17 cellular contexts compared by ENCODE assay signal in the genomic region with DNA sequence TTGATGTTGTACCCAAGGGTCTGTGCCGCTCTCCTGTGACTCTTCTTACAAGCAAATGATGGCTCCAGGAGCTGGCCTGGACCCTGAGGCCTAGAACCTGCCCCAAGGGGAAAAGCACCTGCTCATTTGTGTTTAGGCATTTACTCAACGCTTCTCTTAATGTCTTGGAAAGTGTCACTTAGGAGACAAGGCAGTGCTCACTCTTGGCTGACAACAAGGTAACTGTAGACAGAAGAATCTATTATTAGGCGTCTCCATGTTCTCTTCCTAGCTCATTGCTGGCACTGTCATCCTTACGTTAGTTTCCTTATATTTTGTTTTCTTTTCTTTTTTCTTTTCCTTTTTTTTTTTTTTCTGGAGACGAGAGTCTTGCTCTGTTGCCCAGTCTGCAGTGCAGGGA. TPM values are rescaled to one million over a fixed set of nuclear protein-coding genes. Genes with fewer than 3 reads are reported as not detected.
DNase-seq lines count a peak whose midpoint lies in the region; ATAC-seq and TF ChIP-seq lines count a peak whose summit lies in the region.
"Had no signal": no experiment of that assay in that cellular context is flagged by ENCODE, and none has a peak within 500 bp of the region (broad histone marks: within the 10 kb centered on the region; RNA-seq: fewer than 3 reads in every experiment).

No MANE protein-coding gene starts in this region.

- no peak overlapping the region for H3K4me3 ChIP-seq in psoas muscle
- H3K4me3 ChIP-seq in suprapubic skin: no peak overlapping the region

- H3K27ac ChIP-seq in psoas muscle (peak overlapping the region; percentile 84), suprapubic skin (no peak overlapping the region)
- H3K27ac ChIP-seq: 22Rv1 had no signal

- no peak for TF ChIP-seq EP300 in suprapubic skin (IDR thresholded peaks at IDR 0.05)

- peaks cover 4% of the 10 kb centered on the region for H3K36me3 Mint-ChIP-seq in activated naive CD4-positive, alpha-beta T cell treated with anti-CD3 and anti-CD28 coated beads, Interleukin-2, amount 50 U/mL, for 24 hours
- no peaks in the 10 kb centered on the region for H3K36me3 Mint-ChIP-seq in natural killer cell treated with Interleukin-12 subunit alpha and Interleukin-12 subunit beta and Interleukin-15 and Interleukin-18, amount 100 ng/mL, for 72 hours
- H3K36me3 Mint-ChIP-seq in natural killer cell: no peaks in the 10 kb centered on the region
- H3K36me3 Mint-ChIP-seq in activated CD4-positive, alpha-beta T cell treated with anti-CD3 and anti-CD28 coated beads, Interleukin-2, amount 10 ng/mL, durations not matched to agents 24 days and 14 days (ENCODE audit: low read depth): peaks cover 3% of the 10 kb centered on the region
- H3K36me3 Mint-ChIP-seq: CD8-positive, alpha-beta T cell had no signal

- H3K9me3 Mint-ChIP-seq in activated naive CD4-positive, alpha-beta T cell treated with anti-CD3 and anti-CD28 coated beads, Interleukin-2, amount 50 U/mL, for 24 hours: no peaks in the 10 kb centered on the region
- H3K9me3 Mint-ChIP-seq in natural killer cell treated with Interleukin-12 subunit alpha and Interleukin-12 subunit beta and Interleukin-15 and Interleukin-18, amount 100 ng/mL, for 72 hours: no peaks in the 10 kb centered on the region
- no peaks in the 10 kb centered on the region for H3K9me3 Mint-ChIP-seq in natural killer cell
- H3K9me3 Mint-ChIP-seq in activated CD4-positive, alpha-beta T cell treated with anti-CD3 and anti-CD28 coated beads, Interleukin-2, amount 10 ng/mL, durations not matched to agents 24 days and 14 days: peaks cover 2% of the 10 kb centered on the region
- H3K9me3 Mint-ChIP-seq: CD8-positive, alpha-beta T cell had no signal

- 35 to 52% (median 35%) methylated on average over 5 of the region's 5 CpGs for WGBS in psoas muscle, 3 donors
- WGBS in suprapubic skin: 84% methylated on average over 5 of the region's 5 CpGs

- no peaks in the 10 kb centered on the region for H3K27me3 Mint-ChIP-seq in activated naive CD4-positive, alpha-beta T cell treated with anti-CD3 and anti-CD28 coated beads, Interleukin-2, amount 50 U/mL, for 24 hours
- H3K27me3 Mint-ChIP-seq in natural killer cell treated with Interleukin-12 subunit alpha and Interleukin-12 subunit beta and Interleukin-15 and Interleukin-18, amount 100 ng/mL, for 72 hours: no peaks in the 10 kb centered on the region
- H3K27me3 Mint-ChIP-seq in natural killer cell (ENCODE audit: low read depth in 2 of 2): no peaks in the 10 kb centered on the region
- no peaks in the 10 kb centered on the region for H3K27me3 Mint-ChIP-seq in activated CD4-positive, alpha-beta T cell treated with anti-CD3 and anti-CD28 coated beads, Interleukin-2, amount 10 ng/mL, durations not matched to agents 24 days and 14 days

- ATAC-seq in natural killer cell treated with Interleukin-12 subunit alpha and Interleukin-12 subunit beta and Interleukin-15 and Interleukin-18, amount 100 ng/mL, for 72 hours: no peak
- ATAC-seq in natural killer cell (no peak), psoas muscle (peak in 3 of 4 donors; percentile 62 to 85 (median 84))
- ATAC-seq: CD8-positive, alpha-beta T cell; HCT116 had no signal

- intact Hi-C loops in natural killer cell (cut with micrococcal nuclease) (no loop called here), psoas muscle (cut with DNase I) (no loop called here)
- intact Hi-C loops in activated CD4-positive, alpha-beta T cell treated with anti-CD3 and anti-CD28 coated beads, Interleukin-2, amount 10 ng/mL, durations not matched to agents 24 days and 14 days (cut with micrococcal nuclease): no loop called here

- H3K4me1 ChIP-seq in psoas muscle (peaks cover 28% of the 10 kb centered on the region), suprapubic skin (peaks cover 5% of the 10 kb centered on the region)

- H3K27me3 ChIP-seq in psoas muscle (ENCODE audit: insufficient read depth in 3 of 3, low read length in 2 of 3) (no peaks in the 10 kb centered on the region), suprapubic skin (no peaks in the 10 kb centered on the region)

- no peak for TF ChIP-seq POLR2A in suprapubic skin (IDR thresholded peaks at IDR 0.05)

- H3K4me3 Mint-ChIP-seq in activated naive CD4-positive, alpha-beta T cell treated with anti-CD3 and anti-CD28 coated beads, Interleukin-2, amount 50 U/mL, for 24 hours: no peak overlapping the region
- no peak overlapping the region for H3K4me3 Mint-ChIP-seq in natural killer cell treated with Interleukin-12 subunit alpha and Interleukin-12 subunit beta and Interleukin-15 and Interleukin-18, amount 100 ng/mL, for 72 hours
- H3K4me3 Mint-ChIP-seq in natural killer cell: no peak overlapping the region
- H3K4me3 Mint-ChIP-seq in activated CD4-positive, alpha-beta T cell treated with anti-CD3 and anti-CD28 coated beads, Interleukin-2, amount 10 ng/mL, durations not matched to agents 24 days and 14 days: no peak overlapping the region
- H3K4me3 Mint-ChIP-seq: CD14-positive monocyte; CD8-positive, alpha-beta T cell had no signal

- no peak for DNase-seq in activated naive CD4-positive, alpha-beta T cell treated with Interleukin-2 at 50 U/mL for 16 hours
- peak; percentile 1 for DNase-seq in natural killer cell treated with Interleukin-12 subunit alpha and Interleukin-12 subunit beta and Interleukin-15 and Interleukin-18, amount 100 ng/mL, for 72 hours (ENCODE audit: low spot score)
- no peak for DNase-seq in natural killer cell
- peak in 1 of 2 donors; percentile 36 for DNase-seq in psoas muscle
- no peak for DNase-seq in activated CD4-positive, alpha-beta T cell treated with anti-CD3 and anti-CD28 coated beads, Interleukin-2, amount 10 ng/mL, durations not matched to agents 24 days and 14 days
- no peak for DNase-seq in suprapubic skin (ENCODE audit: low spot score in 2 of 2)
- no peak for DNase-seq in H4 (ENCODE audit: low spot score)
- DNase-seq: CD8-positive, alpha-beta T cell; COR-L47; DMS153; DMS79 treated with DMSO at 0.1 percent for 48 hours; EL; GOT3 had no signal

- H3K9me3 ChIP-seq in psoas muscle: no peaks in the 10 kb centered on the region
- no peaks in the 10 kb centered on the region for H3K9me3 ChIP-seq in suprapubic skin

- peak overlapping the region; percentile 51 for H3K27ac Mint-ChIP-seq in activated naive CD4-positive, alpha-beta T cell treated with anti-CD3 and anti-CD28 coated beads, Interleukin-2, amount 50 U/mL, for 24 hours
- no peak overlapping the region for H3K27ac Mint-ChIP-seq in natural killer cell treated with Interleukin-12 subunit alpha and Interleukin-12 subunit beta and Interleukin-15 and Interleukin-18, amount 100 ng/mL, for 72 hours
- H3K27ac Mint-ChIP-seq in natural killer cell: no peak overlapping the region
- no peak overlapping the region for H3K27ac Mint-ChIP-seq in activated CD4-positive, alpha-beta T cell treated with anti-CD3 and anti-CD28 coated beads, Interleukin-2, amount 10 ng/mL, durations not matched to agents 24 days and 14 days
- H3K27ac Mint-ChIP-seq: CD8-positive, alpha-beta T cell had no signal

- no peaks in the 10 kb centered on the region for H3K4me1 Mint-ChIP-seq in activated naive CD4-positive, alpha-beta T cell treated with anti-CD3 and anti-CD28 coated beads, Interleukin-2, amount 50 U/mL, for 24 hours
- H3K4me1 Mint-ChIP-seq in natural killer cell treated with Interleukin-12 subunit alpha and Interleukin-12 subunit beta and Interleukin-15 and Interleukin-18, amount 100 ng/mL, for 72 hours (ENCODE audit: low read depth in 2 of 2): no peaks in the 10 kb centered on the region
- no peaks in the 10 kb centered on the region for H3K4me1 Mint-ChIP-seq in natural killer cell
- no peaks in the 10 kb centered on the region for H3K4me1 Mint-ChIP-seq in activated CD4-positive, alpha-beta T cell treated with anti-CD3 and anti-CD28 coated beads, Interleukin-2, amount 10 ng/mL, durations not matched to agents 24 days and 14 days

- no peak for TF ChIP-seq CTCF in natural killer cell (IDR thresholded peaks at IDR 0.05)
- no peak for TF ChIP-seq CTCF in psoas muscle (IDR thresholded peaks at IDR 0.05)
- no peak for TF ChIP-seq CTCF in suprapubic skin (IDR thresholded peaks at IDR 0.05)

- no peaks in the 10 kb centered on the region for H3K36me3 ChIP-seq in psoas muscle (ENCODE audit: insufficient read depth in 1 of 2, low read depth in 1 of 2)
- H3K36me3 ChIP-seq in suprapubic skin: no peaks in the 10 kb centered on the region

RNA-seq across cellular contexts. Expression of gene SUN1, which starts 38.1 kb away (rescaled TPM):
- 10 to 100 TPM; 34.3 to 50.4 TPM for total RNA-seq in natural killer cell treated with Interleukin-12 subunit alpha and Interleukin-12 subunit beta and Interleukin-15 and Interleukin-18, amount 100 ng/mL, for 72 hours
- total RNA-seq in natural killer cell: 10 to 100 TPM; 40.2 to 63.5 (median 48.0) TPM
- total RNA-seq in psoas muscle: 100 to 1,000 TPM; 125 to 144 (median 137) TPM
- 100 to 1,000 TPM in 1 of 3 donors, 10 to 100 TPM in 2; 52.5 to 159 (median 64.6) TPM for polyA plus RNA-seq in psoas muscle
- total RNA-seq in activated CD4-positive, alpha-beta T cell treated with anti-CD3 and anti-CD28 coated beads, Interleukin-2, amount 10 ng/mL, durations not matched to agents 24 days and 14 days: 85.8 and 90.3 TPM in 2 replicates
- 100 to 1,000 TPM; 225 to 475 (median 263) TPM for total RNA-seq in suprapubic skin
- 157 and 180 TPM in 2 replicates for total RNA-seq in H4 (2014; rRNA removed; shearing (Covaris generic))

Comparison
In these comparisons a context has a peak if more than half of its experiments do, and no peak if none do; other contexts are left out.
1. ATAC-seq: peak in psoas muscle (3 of 4); none in natural killer cell treated with Interleukin-12 subunit alpha and Interleukin-12 subunit beta and Interleukin-15 and Interleukin-18, amount 100 ng/mL, for 72 hours (0 of 2) and natural killer cell (0 of 3).